ENCODE assay signal across 25 cellular contexts in genomic region chr6:49284134-49284533, GRCh38.
"Had no signal": no experiment of that assay in that cellular context is flagged by ENCODE, and none has a peak within 500 bp of the region (broad histone marks: within the 10 kb centered on the region; RNA-seq: fewer than 3 reads in every experiment).

No MANE protein-coding gene starts in this region.

- ATAC-seq: activated CD8-positive, alpha-beta memory T cell treated with anti-CD3 and anti-CD28 coated beads, Interleukin-2, amount 10 ng/mL, durations not matched to agents 7 days and 5 days; activated naive CD4-positive, alpha-beta T cell treated with anti-CD3 and anti-CD28 coated beads, Interleukin-2, amount 50 U/mL, for 72 hours; activated naive CD8-positive, alpha-beta T cell treated with anti-CD3 and anti-CD28 coated beads, Interleukin-2, amount 50 U/mL, for 24 hours; body of pancreas; PC-3; T-helper 17 cell had no signal

- DNase-seq: activated B cell treated with CpG ODN at 0.5 μM for 24 hours; activated CD4-positive, alpha-beta T cell treated with anti-CD3 and anti-CD28 coated beads for 1 hour; activated CD4-positive, alpha-beta T cell treated with anti-CD3 and anti-CD28 coated beads, Interleukin-2, amount 10 ng/mL, durations not matched to agents 24 days and 14 days; activated CD4-positive, alpha-beta T cell treated with anti-CD3 and anti-CD28 coated beads, Interleukin-2, amount 50 U/mL, for 48 hours; activated CD8-positive, alpha-beta memory T cell treated with anti-CD3 and anti-CD28 coated beads, Interleukin-2, amount 10 ng/mL, durations not matched to agents 7 days and 5 days; activated effector memory CD4-positive, alpha-beta T cell treated with Interleukin-2 at 50 U/mL for 16 hours; activated naive CD4-positive, alpha-beta T cell treated with Interleukin-2 at 50 U/mL for 16 hours; activated naive CD8-positive, alpha-beta T cell treated with anti-CD3 and anti-CD28 coated beads, Interleukin-2, amount 50 U/mL, for 24 hours; activated T-cell treated with anti-CD3 and anti-CD28 coated beads, Interleukin-2, amount 50 U/mL, for 24 hours; amniotic stem cell; body of pancreas; central memory CD4-positive, alpha-beta T cell; cortex of kidney; Kasumi-1; KBM-7; NCI-H146; NCI-H187 treated with DMSO at 0.1 percent for 48 hours; NCI-H2107; NCI-H510A treated with DMSO at 0.1 percent for 48 hours; NCI-H774; PC-3; SHP77; T-helper 17 cell; T-helper 9 cell had no signal
